ENCODE assay signal across 12 cellular contexts in the genomic region with DNA sequence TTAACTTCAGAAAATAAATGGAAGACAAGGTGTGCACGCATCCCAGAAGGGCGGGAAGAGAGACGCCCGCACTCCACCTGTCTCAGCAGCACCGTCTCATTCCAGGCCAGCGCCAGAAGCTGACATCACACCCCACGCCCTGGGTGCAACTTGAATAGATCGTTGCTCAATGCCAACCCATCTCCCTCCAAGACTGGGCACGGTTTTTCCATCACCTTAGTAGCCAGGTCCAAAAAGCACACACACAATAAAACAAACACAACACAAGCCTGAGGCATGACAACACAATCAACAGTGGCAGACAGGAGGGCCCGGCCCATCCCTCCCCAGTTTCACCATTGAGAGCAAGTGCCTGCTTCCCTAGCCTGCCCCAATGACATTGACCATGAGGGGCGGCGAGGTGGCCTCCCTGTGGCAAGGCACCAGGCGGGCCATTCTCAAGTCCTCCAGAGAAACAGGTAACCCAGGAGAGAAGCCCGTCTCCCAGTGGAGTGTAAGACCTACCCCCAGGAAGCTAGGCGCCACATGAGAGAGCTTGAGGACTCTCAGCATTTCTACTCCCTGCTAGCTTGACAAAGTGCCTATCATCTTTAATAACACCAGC. TPM values are rescaled to one million over a fixed set of nuclear protein-coding genes. Genes with fewer than 3 reads are reported as not detected.
DNase-seq lines count a peak whose midpoint lies in the region; ATAC-seq and TF ChIP-seq lines count a peak whose summit lies in the region.
"Had no signal": no experiment of that assay in that cellular context is flagged by ENCODE, and none has a peak within 500 bp of the region (broad histone marks: within the 10 kb centered on the region; RNA-seq: fewer than 3 reads in every experiment).

No MANE protein-coding gene starts in this region.

- peaks cover 0 to 6% (median 0%) of the 10 kb centered on the region in 9 donors for H3K36me3 ChIP-seq in heart right ventricle
- H3K36me3 ChIP-seq in breast epithelium: no peaks in the 10 kb centered on the region
- H3K36me3 ChIP-seq in upper lobe of right lung: no peaks in the 10 kb centered on the region
- H3K36me3 ChIP-seq: right lobe of liver had no signal

- 86 to 90% methylated on average over 15 of the region's 15 CpGs for WGBS in heart right ventricle, 2 donors

- peak overlapping the region in 7 of 10 donors; percentile 64 to 90 (median 83) for H3K4me3 ChIP-seq in heart right ventricle
- peak overlapping the region in 2 of 3 donors; percentile 76 to 84 for H3K4me3 ChIP-seq in breast epithelium
- peak overlapping the region; percentile 79 for H3K4me3 ChIP-seq in upper lobe of right lung

- TF ChIP-seq CTCF in heart right ventricle (IDR thresholded peaks at IDR 0.05) (no peak), breast epithelium (IDR thresholded peaks at IDR 0.05) (no peak), upper lobe of right lung (IDR thresholded peaks at IDR 0.05) (no peak)

- intact Hi-C loops in heart right ventricle (cut with DNase I) (loop anchor here in 4 of 10 donors (2.0 to 10.0 kb wide), 4 partner anchors 31 to 49 kb away; a partner anchor contains a TSS), Right ventricle myocardium inferior (cut with DNase I) (no loop called here), breast epithelium (cut with DNase I; ENCODE audit: low total_unique reads) (no loop called here), upper lobe of right lung (cut with DNase I) (no loop called here)

- ATAC-seq in heart right ventricle (no peak), Right ventricle myocardium inferior (no peak), upper lobe of right lung (no peak)

- no peaks in the 10 kb centered on the region for H3K9me3 ChIP-seq in heart right ventricle
- no peaks in the 10 kb centered on the region for H3K9me3 ChIP-seq in breast epithelium
- no peaks in the 10 kb centered on the region for H3K9me3 ChIP-seq in upper lobe of right lung
- H3K9me3 ChIP-seq: right lobe of liver had no signal

- peaks cover 16 to 75% (median 58%) of the 10 kb centered on the region in 9 donors for H3K4me1 ChIP-seq in heart right ventricle
- H3K4me1 ChIP-seq in breast epithelium: peaks cover 8 to 18% of the 10 kb centered on the region in 2 donors
- peaks cover 69% of the 10 kb centered on the region for H3K4me1 ChIP-seq in upper lobe of right lung

- H3K27me3 ChIP-seq in heart right ventricle (peaks cover 0 to 26% (median 0%) of the 10 kb centered on the region in 7 donors), breast epithelium (no peaks in the 10 kb centered on the region), upper lobe of right lung (no peaks in the 10 kb centered on the region)
- H3K27me3 ChIP-seq: right lobe of liver had no signal

- DNase-seq in heart right ventricle (no peak), Right ventricle myocardium inferior (ENCODE audit: missing footprints) (no peak), breast epithelium (ENCODE audit: low spot score in 2 of 2) (peak; percentile 71 to 87), mucosa of gallbladder (ENCODE audit: low spot score) (peak; percentile 40), upper lobe of right lung (no peak), DMS53 treated with DMSO at 0.1 percent for 48 hours (lab: John Stamatoyannopoulos, UW; ENCODE audit: unreplicated experiment) (no peak), DMS114 treated with DMSO at 0.1 percent for 48 hours (lab: John Stamatoyannopoulos, UW; ENCODE audit: unreplicated experiment) (no peak), NCI-H2196 (lab: John Stamatoyannopoulos, UW; ENCODE audit: unreplicated experiment) (no peak)
- DNase-seq: activated CD4-positive, alpha-beta T cell treated with anti-CD3 and anti-CD28 coated beads, Interleukin-2, amount 50 U/mL, for 48 hours; DMS153; NCI-H69 had no signal

- no peak for TF ChIP-seq POLR2A in breast epithelium (IDR thresholded peaks at IDR 0.05)

- peak overlapping the region in 4 of 10 donors; percentile 60 to 80 (median 72) for H3K27ac ChIP-seq in heart right ventricle
- peak overlapping the region; percentile 88 to 92 for H3K27ac ChIP-seq in breast epithelium
- peak overlapping the region; percentile 69 for H3K27ac ChIP-seq in upper lobe of right lung

RNA-seq across cellular contexts. Expression of a gene that starts 2.7 kb away (rescaled TPM):
- total RNA-seq in heart right ventricle: 1 to 10 TPM; 3.2 to 8.2 (median 4.7) TPM
- 1 to 10 TPM; 2.2 to 2.3 TPM for polyA plus RNA-seq in heart right ventricle
- 5.2 TPM for total RNA-seq in Right ventricle myocardium inferior
- total RNA-seq in breast epithelium: 10 to 100 TPM in 2 of 3 donors, 1 to 10 TPM in 1; 5.8 to 35.3 (median 34.4) TPM
- 12.2 TPM for total RNA-seq in mucosa of gallbladder
- 15.4 TPM for total RNA-seq in upper lobe of right lung

RNA-seq across cellular contexts. Expression of a gene that starts 51.4 kb away (rescaled TPM):
- 10 to 100 TPM; 18.5 to 60.8 (median 44.7) TPM for total RNA-seq in heart right ventricle
- 10 to 100 TPM; 12.7 to 24.0 TPM for polyA plus RNA-seq in heart right ventricle
- total RNA-seq in Right ventricle myocardium inferior: 31.2 TPM
- 10 to 100 TPM; 15.7 to 81.0 (median 23.7) TPM for total RNA-seq in breast epithelium
- 26.4 TPM for total RNA-seq in mucosa of gallbladder
- 11.8 TPM for total RNA-seq in upper lobe of right lung

Comparison
In these comparisons a context has a peak if more than half of its experiments do, and no peak if none do; other contexts are left out.
1. DNase-seq: peak in breast epithelium (2 of 2) and mucosa of gallbladder (single experiment); none in heart right ventricle (0 of 2), Right ventricle myocardium inferior (single experiment), upper lobe of right lung (single experiment), DMS53 treated with DMSO at 0.1 percent for 48 hours (single experiment), DMS114 treated with DMSO at 0.1 percent for 48 hours (single experiment) and NCI-H2196 (single experiment).
2. Peak in every context shown above with its lines, with median percentiles within 50 percentile points of each other: H3K4me3 ChIP-seq.